Comparison of ENCODE assay signal across 3 cellular contexts in genomic region chr10:12724782-12725579, GRCh38.
A peak's percentile ranks its signal among the peaks of the same experiment; 100 is the strongest.
TF ChIP-seq lines count a peak whose summit lies in the region.

No MANE protein-coding gene starts in this region.

TF ChIP-seq in HepG2, 621 proteins besides CTCF, POLR2A, EP300 and RAD21 (continues in another document):
- peak; percentile 73 for TF ChIP-seq MAFF (IDR thresholded peaks at IDR 0.05; ENCODE audit: low read depth, low read length)
- TF ChIP-seq CEBPB (IDR thresholded peaks at IDR 0.05; ENCODE audit: borderline replicate concordance, low read depth, low read length), result no peak
- no peak for TF ChIP-seq ZNF430 (CRISPR knock-in tag; IDR thresholded peaks at IDR 0.05)
- no peak for TF ChIP-seq FOXJ3 (CRISPR knock-in tag; IDR thresholded peaks at IDR 0.05; ENCODE audit: borderline replicate concordance)
- no peak for TF ChIP-seq ZSCAN31 (CRISPR knock-in tag; IDR thresholded peaks at IDR 0.05; ENCODE audit: low read depth)
- no peak for TF ChIP-seq CC2D1A (CRISPR knock-in tag; IDR thresholded peaks at IDR 0.05)
- TF ChIP-seq, protein P1, sequence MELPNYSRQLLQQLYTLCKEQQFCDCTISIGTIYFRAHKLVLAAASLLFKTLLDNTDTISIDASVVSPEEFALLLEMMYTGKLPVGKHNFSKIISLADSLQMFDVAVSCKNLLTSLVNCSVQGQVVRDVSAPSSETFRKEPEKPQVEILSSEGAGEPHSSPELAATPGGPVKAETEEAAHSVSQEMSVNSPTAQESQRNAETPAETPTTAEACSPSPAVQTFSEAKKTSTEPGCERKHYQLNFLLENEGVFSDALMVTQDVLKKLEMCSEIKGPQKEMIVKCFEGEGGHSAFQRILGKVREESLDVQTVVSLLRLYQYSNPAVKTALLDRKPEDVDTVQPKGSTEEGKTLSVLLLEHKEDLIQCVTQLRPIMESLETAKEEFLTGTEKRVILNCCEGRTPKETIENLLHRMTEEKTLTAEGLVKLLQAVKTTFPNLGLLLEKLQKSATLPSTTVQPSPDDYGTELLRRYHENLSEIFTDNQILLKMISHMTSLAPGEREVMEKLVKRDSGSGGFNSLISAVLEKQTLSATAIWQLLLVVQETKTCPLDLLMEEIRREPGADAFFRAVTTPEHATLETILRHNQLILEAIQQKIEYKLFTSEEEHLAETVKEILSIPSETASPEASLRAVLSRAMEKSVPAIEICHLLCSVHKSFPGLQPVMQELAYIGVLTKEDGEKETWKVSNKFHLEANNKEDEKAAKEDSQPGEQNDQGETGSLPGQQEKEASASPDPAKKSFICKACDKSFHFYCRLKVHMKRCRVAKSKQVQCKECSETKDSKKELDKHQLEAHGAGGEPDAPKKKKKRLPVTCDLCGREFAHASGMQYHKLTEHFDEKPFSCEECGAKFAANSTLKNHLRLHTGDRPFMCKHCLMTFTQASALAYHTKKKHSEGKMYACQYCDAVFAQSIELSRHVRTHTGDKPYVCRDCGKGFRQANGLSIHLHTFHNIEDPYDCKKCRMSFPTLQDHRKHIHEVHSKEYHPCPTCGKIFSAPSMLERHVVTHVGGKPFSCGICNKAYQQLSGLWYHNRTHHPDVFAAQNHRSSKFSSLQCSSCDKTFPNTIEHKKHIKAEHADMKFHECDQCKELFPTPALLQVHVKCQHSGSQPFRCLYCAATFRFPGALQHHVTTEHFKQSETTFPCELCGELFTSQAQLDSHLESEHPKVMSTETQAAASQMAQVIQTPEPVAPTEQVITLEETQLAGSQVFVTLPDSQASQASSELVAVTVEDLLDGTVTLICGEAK (IDR thresholded peaks at IDR 0.05), result peak; percentile 46; the same call in 1 of the 2 replicates
- TF ChIP-seq, protein P1 (CRISPR knock-in tag; IDR thresholded peaks at IDR 0.05), result no peak
- TF ChIP-seq ZFX (CRISPR knock-in tag; IDR thresholded peaks at IDR 0.05; ENCODE audit: low read depth), result no peak
- TF ChIP-seq GFI1 (CRISPR knock-in tag; IDR thresholded peaks at IDR 0.05; ENCODE audit: borderline replicate concordance), result no peak

TF ChIP-seq in IMR-90, 13 proteins besides CTCF, POLR2A, EP300 and RAD21:
- no peak for TF ChIP-seq SMC3 (IDR thresholded peaks at IDR 0.05; ENCODE audit: low read depth, low read length)
- no peak for TF ChIP-seq BHLHE40 (IDR thresholded peaks at IDR 0.05; ENCODE audit: low read depth, low read length)
- peak; percentile 82 for TF ChIP-seq MAFK (IDR thresholded peaks at IDR 0.05; ENCODE audit: low read depth, low read length)
- no peak for TF ChIP-seq MXI1 (IDR thresholded peaks at IDR 0.05; ENCODE audit: borderline replicate concordance, low read depth, low read length)
- TF ChIP-seq FOS (IDR thresholded peaks at IDR 0.05; ENCODE audit: low read depth, low read length), result no peak
- no peak for TF ChIP-seq CHD1 (IDR thresholded peaks at IDR 0.05; ENCODE audit: low read depth, low read length)

TF ChIP-seq in endothelial cell of umbilical vein, 7 proteins besides CTCF, POLR2A, EP300 and RAD21:
- no peak for TF ChIP-seq POLR2AphosphoS5 (IDR thresholded peaks at IDR 0.05; ENCODE audit: insufficient read depth, low read depth, low read length)
- TF ChIP-seq, protein P2, sequence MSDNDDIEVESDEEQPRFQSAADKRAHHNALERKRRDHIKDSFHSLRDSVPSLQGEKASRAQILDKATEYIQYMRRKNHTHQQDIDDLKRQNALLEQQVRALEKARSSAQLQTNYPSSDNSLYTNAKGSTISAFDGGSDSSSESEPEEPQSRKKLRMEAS (IDR thresholded peaks at IDR 0.05; ENCODE audit: insufficient read depth, insufficient read length), result no peak
- no peak for TF ChIP-seq MYC (IDR thresholded peaks at IDR 0.05; ENCODE audit: low read depth, low read length)
- no peak for TF ChIP-seq FOS (IDR thresholded peaks at IDR 0.05; ENCODE audit: borderline replicate concordance, insufficient read depth, low read length)
- TF ChIP-seq JUN (IDR thresholded peaks at IDR 0.05; ENCODE audit: borderline replicate concordance, insufficient read depth, insufficient read length, low read depth), result no peak
- no peak for TF ChIP-seq EZH2 (IDR thresholded peaks at IDR 0.05; ENCODE audit: borderline replicate concordance, low read depth, low read length, severe bottlenecking)
- no peak for TF ChIP-seq GATA2 (IDR thresholded peaks at IDR 0.05; ENCODE audit: insufficient read depth, insufficient read length, low read depth, low read length)
